In the genomic region with DNA sequence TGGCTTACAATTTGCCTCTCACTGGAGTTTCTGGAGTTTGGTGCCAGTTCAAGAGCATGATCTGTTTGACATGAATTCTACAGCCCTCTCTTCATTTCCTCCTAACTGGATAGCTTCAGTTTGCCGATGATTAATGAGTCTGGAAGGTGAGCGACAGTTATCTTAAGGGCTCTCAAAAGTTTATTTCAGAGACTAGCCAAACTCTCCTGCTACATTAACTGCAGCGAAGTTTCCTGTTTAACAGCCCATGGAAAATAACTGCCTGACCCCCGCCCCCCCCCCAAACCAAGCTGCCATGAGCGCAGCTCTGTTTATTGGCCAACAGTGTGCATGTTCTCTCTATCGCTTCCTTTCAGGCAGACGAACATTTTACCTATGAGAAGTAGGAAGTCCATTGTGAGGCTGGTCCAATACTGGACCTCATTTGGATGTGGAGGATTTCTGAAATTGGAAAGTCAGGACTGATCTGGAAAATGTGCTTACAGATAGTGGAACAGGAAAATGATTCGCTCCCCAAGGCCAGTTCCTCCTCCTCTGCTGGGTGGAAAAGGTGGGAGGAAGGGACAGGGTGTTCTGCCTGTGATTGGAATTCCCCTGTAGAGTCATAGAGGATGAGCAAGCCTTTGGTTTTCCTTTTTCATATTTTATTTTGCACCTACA, we compare ENCODE assay signal across 13 cellular contexts.
DNase-seq lines count a peak whose midpoint lies in the region; ATAC-seq and TF ChIP-seq lines count a peak whose summit lies in the region.
"Had no signal": no experiment of that assay in that cellular context is flagged by ENCODE, and none has a peak within 500 bp of the region (broad histone marks: within the 10 kb centered on the region; RNA-seq: fewer than 3 reads in every experiment).

No MANE protein-coding gene starts in this region.

- H3K27me3 ChIP-seq in foreskin keratinocyte (no peaks in the 10 kb centered on the region), osteoblast (ENCODE audit: insufficient read depth, low read length) (no peaks in the 10 kb centered on the region)

- POLR2A ChIA-PET in RWPE1 (lab: Yijun Ruan, JAX; ENCODE audit: low non-redundant PET) = interaction anchor here (0.6 kb wide), 1 partner anchor 11 kb away, joined by 3 read pairs; no protein-coding TSS in a partner anchor

- peak overlapping the region; percentile 34 for H3K4me2 ChIP-seq in osteoblast (ENCODE audit: insufficient read depth, low read length)

- no peak overlapping the region for H3K4me3 ChIP-seq in osteoblast (ENCODE audit: insufficient read depth, low read length)
- H3K4me3 ChIP-seq: K562, skin epidermis had no signal

- H4K20me1 ChIP-seq in osteoblast (ENCODE audit: insufficient read depth, low read length) = no peaks in the 10 kb centered on the region

- H3K9me3 ChIP-seq in osteoblast (ENCODE audit: low read depth, low read length) = no peaks in the 10 kb centered on the region

- H3K27ac ChIP-seq in RWPE1 = peak overlapping the region; percentile 84
- H3K27ac ChIP-seq in foreskin keratinocyte = peak overlapping the region; percentile 93
- H3K27ac ChIP-seq in osteoblast (ENCODE audit: low read depth, low read length) = peak overlapping the region; percentile 35

- no peaks in the 10 kb centered on the region for H3K79me2 ChIP-seq in osteoblast (ENCODE audit: insufficient read depth, low read length)

- H3K4me1 ChIP-seq in foreskin keratinocyte (peaks cover 36% of the 10 kb centered on the region), osteoblast (ENCODE audit: insufficient read depth, low read length) (peaks cover 13% of the 10 kb centered on the region)

- CTCF ChIA-PET in RWPE1 (lab: Yijun Ruan, JAX) = interaction anchor here (0.6 to 1.4 kb wide), 2 partner anchors 9 to 522 kb away, joined by 3 read pairs; a partner anchor contains a TSS

- no peaks in the 10 kb centered on the region for H3K36me3 ChIP-seq in osteoblast (ENCODE audit: insufficient read depth, low read length)

- ATAC-seq in foreskin keratinocyte = peak; percentile 97
- ATAC-seq: K562 had no signal

- TF ChIP-seq CTCF in RWPE1 (conservative IDR thresholded peaks at IDR 0.05; ENCODE audit: low read depth) (no peak), foreskin keratinocyte (conservative IDR thresholded peaks at IDR 0.05) (no peak), osteoblast (IDR thresholded peaks at IDR 0.05; ENCODE audit: extremely low read depth, low read depth, low read length) (no peak)

- H2AFZ ChIP-seq in osteoblast (ENCODE audit: low read length) = peak overlapping the region; percentile 21

- DNase-seq in Daoy (ENCODE audit: low read depth) (peak; percentile 82), RWPE1 (ENCODE audit: low spot score) (peak; percentile 76), foreskin keratinocyte (peak; percentile 96 to 97), osteoblast (ENCODE audit: insufficient read length, low spot score, missing footprints) (no peak), MV-4-11 (lab: John Stamatoyannopoulos, UW) (no peak), NCI-H1694 treated with DMSO at 0.1 percent for 48 hours (lab: John Stamatoyannopoulos, UW) (no peak), NCI-H2171 treated with DMSO at 0.1 percent for 48 hours (lab: John Stamatoyannopoulos, UW) (no peak)
- DNase-seq in activated CD4-positive, CD25-positive, alpha-beta regulatory T cell (lab: John Stamatoyannopoulos, UW) = no peak
- DNase-seq: activated CD4-positive, alpha-beta T cell treated with anti-CD3 and anti-CD28 coated beads, Interleukin-2, amount 50 U/mL, for 1 hour; CD4-positive, alpha-beta T cell; erythroblast had no signal

Comparison
In these comparisons a context has a peak if more than half of its experiments do, and no peak if none do; other contexts are left out.
1. DNase-seq: peak in Daoy (single experiment), RWPE1 (single experiment) and foreskin keratinocyte (2 of 2); none in osteoblast (single experiment), MV-4-11 (single experiment), activated CD4-positive, CD25-positive, alpha-beta regulatory T cell (0 of 4), NCI-H1694 treated with DMSO at 0.1 percent for 48 hours (single experiment) and NCI-H2171 treated with DMSO at 0.1 percent for 48 hours (single experiment).
2. H3K27ac ChIP-seq: peak in every context shown above with its lines; median percentile 93 in foreskin keratinocyte; 84 in RWPE1; 35 in osteoblast.